In genomic region chr17:70869402-70870085, GRCh38 we compare ENCODE assay signal across 24 cellular contexts.
DNase-seq lines count a peak whose midpoint lies in the region; TF ChIP-seq lines count a peak whose summit lies in the region.
"Had no signal": no experiment of that assay in that cellular context is flagged by ENCODE, and none has a peak within 500 bp of the region (broad histone marks: within the 10 kb centered on the region; RNA-seq: fewer than 3 reads in every experiment).

No MANE protein-coding gene starts in this region.

- no peak overlapping the region for H3K27ac Mint-ChIP-seq in neural progenitor cell
- H3K27ac Mint-ChIP-seq: activated B cell treated with CpG ODN at 0.5 μM for 24 hours; CD4-positive, alpha-beta memory T cell had no signal

- peaks cover under 1% of the 10 kb centered on the region for H3K9me3 Mint-ChIP-seq in neural progenitor cell
- H3K9me3 Mint-ChIP-seq: activated B cell treated with CpG ODN at 0.5 μM for 24 hours had no signal

- H3K4me1 ChIP-seq in neural progenitor cell (peaks cover 13% of the 10 kb centered on the region), osteoblast (ENCODE audit: insufficient read depth, low read length) (no peaks in the 10 kb centered on the region)

- no peak overlapping the region for H3K4me3 ChIP-seq in neural progenitor cell
- H3K4me3 ChIP-seq in osteoblast (ENCODE audit: insufficient read depth, low read length) = no peak overlapping the region
- H3K4me3 ChIP-seq: K562, skin epidermis had no signal

- no peak for TF ChIP-seq CTCF in neural progenitor cell (IDR thresholded peaks at IDR 0.05)
- no peak for TF ChIP-seq CTCF in osteoblast (IDR thresholded peaks at IDR 0.05; ENCODE audit: extremely low read depth, low read depth, low read length)

- no peaks in the 10 kb centered on the region for H3K36me3 ChIP-seq in neural progenitor cell
- no peaks in the 10 kb centered on the region for H3K36me3 ChIP-seq in osteoblast (ENCODE audit: insufficient read depth, low read length)

- no peak overlapping the region for H3K4me3 Mint-ChIP-seq in neural progenitor cell
- H3K4me3 Mint-ChIP-seq: activated B cell treated with CpG ODN at 0.5 μM for 24 hours; CD4-positive, alpha-beta memory T cell had no signal

- H3K9me3 ChIP-seq in neural progenitor cell (ENCODE audit: low read depth) (no peaks in the 10 kb centered on the region), osteoblast (ENCODE audit: low read depth, low read length) (no peaks in the 10 kb centered on the region)

- H3K27me3 Mint-ChIP-seq in neural progenitor cell (ENCODE audit: insufficient read depth, low read depth) = peaks cover 1% of the 10 kb centered on the region
- H3K27me3 Mint-ChIP-seq: activated B cell treated with CpG ODN at 0.5 μM for 24 hours; CD4-positive, alpha-beta memory T cell had no signal

- H3K4me2 ChIP-seq in neural progenitor cell (peak overlapping the region; percentile 46), osteoblast (ENCODE audit: insufficient read depth, low read length) (no peak overlapping the region)

- H3K27me3 ChIP-seq in neural progenitor cell (no peaks in the 10 kb centered on the region), osteoblast (ENCODE audit: insufficient read depth, low read length) (no peaks in the 10 kb centered on the region)

- H3K27ac ChIP-seq in neural progenitor cell (no peak overlapping the region), osteoblast (ENCODE audit: low read depth, low read length) (no peak overlapping the region)
- H3K27ac ChIP-seq: skin epidermis had no signal

- peak; percentile 22 for DNase-seq in DMS 273 (lab: John Stamatoyannopoulos, UW; ENCODE audit: unreplicated experiment)
- DNase-seq in DMS 273 treated with DMSO at 0.1 percent for 48 hours (lab: John Stamatoyannopoulos, UW) = no peak
- DNase-seq in NCI-H146 treated with DMSO at 0.1 percent for 48 hours (lab: John Stamatoyannopoulos, UW; ENCODE audit: unreplicated experiment) = peak; percentile 71
- DNase-seq in fibroblast of gingiva (ENCODE audit: low read depth) = peak; percentile 44
- peak; percentile 37 for DNase-seq in neural progenitor cell (ENCODE audit: low spot score)
- DNase-seq in SK-N-DZ (ENCODE audit: low spot score) = no peak
- no peak for DNase-seq in KBM-7
- DNase-seq in osteoblast (ENCODE audit: insufficient read length, low spot score, missing footprints) = no peak
- DNase-seq: 8988T; activated B cell treated with CpG ODN at 0.5 μM for 24 hours; activated naive CD4-positive, alpha-beta T cell treated with anti-CD3 and anti-CD28 coated beads, Interleukin-2, amount 50 U/mL, for 16 hours; amygdala; CD4-positive, alpha-beta memory T cell; cortex of kidney; DMS79; HCEC 1CT; NCI-H1436 treated with DMSO at 0.1 percent for 48 hours; NCI-H774; nucleus accumbens; stimulated activated CD4-positive, alpha-beta T cell treated with anti-CD3 and anti-CD28 coated beads, Interleukin-1b, Interleukin-23, amount 100 ng/mL, for 48 hours; T-helper 9 cell; trophoblast cell had no signal

- H3K79me2 ChIP-seq in neural progenitor cell (ENCODE audit: low read depth) (no peaks in the 10 kb centered on the region), osteoblast (ENCODE audit: insufficient read depth, low read length) (no peaks in the 10 kb centered on the region)

- H3K4me1 Mint-ChIP-seq in neural progenitor cell = peaks cover 17% of the 10 kb centered on the region
- H3K4me1 Mint-ChIP-seq: activated B cell treated with CpG ODN at 0.5 μM for 24 hours; CD4-positive, alpha-beta memory T cell had no signal

- no peak overlapping the region for H2AFZ ChIP-seq in neural progenitor cell (replicated peaks)
- no peak overlapping the region for H2AFZ ChIP-seq in osteoblast (ENCODE audit: low read length)

- no peak overlapping the region for H3K9ac ChIP-seq in neural progenitor cell

- H4K20me1 ChIP-seq in neural progenitor cell (ENCODE audit: low read depth) = no peaks in the 10 kb centered on the region
- no peaks in the 10 kb centered on the region for H4K20me1 ChIP-seq in osteoblast (ENCODE audit: insufficient read depth, low read length)

- in situ Hi-C loops in KBM-7 (cut with MboI; ENCODE audit: low pct_unique_long_range_greater_than_20kb, low sequenced_read_pairs) = no loop called here

- H3K36me3 Mint-ChIP-seq in neural progenitor cell = no peaks in the 10 kb centered on the region
- H3K36me3 Mint-ChIP-seq: CD4-positive, alpha-beta memory T cell had no signal

- no peaks in the 10 kb centered on the region for H3F3A ChIP-seq in neural progenitor cell (ENCODE audit: low read depth)

Comparison
In these comparisons a context has a peak if more than half of its experiments do, and no peak if none do; other contexts are left out.
1. DNase-seq: peak in DMS 273 (single experiment), NCI-H146 treated with DMSO at 0.1 percent for 48 hours (single experiment), fibroblast of gingiva (single experiment) and neural progenitor cell (single experiment); none in DMS 273 treated with DMSO at 0.1 percent for 48 hours (single experiment), SK-N-DZ (single experiment), KBM-7 (single experiment) and osteoblast (single experiment).